ENCODE assay signal across 26 cellular contexts in the genomic region with DNA sequence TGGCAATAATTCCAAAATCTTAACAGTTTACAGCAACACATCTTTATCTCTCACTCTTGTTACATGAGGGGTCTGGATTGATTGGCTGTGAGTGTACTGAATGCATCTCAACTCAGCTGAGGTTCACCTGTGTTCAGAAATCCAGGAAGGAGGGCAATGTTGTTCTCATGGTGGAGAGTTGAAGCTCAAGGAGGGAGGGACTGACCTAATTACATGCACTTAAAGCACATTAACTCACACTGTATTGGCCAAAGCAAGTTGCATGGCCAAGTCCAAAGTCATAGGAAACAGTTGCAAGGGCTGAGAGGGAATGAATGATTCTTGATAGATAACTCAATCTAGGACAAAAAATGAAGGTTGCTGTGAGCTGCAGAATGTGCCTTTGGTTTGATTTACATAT.
"Had no signal": no experiment of that assay in that cellular context is flagged by ENCODE, and none has a peak within 500 bp of the region (broad histone marks: within the 10 kb centered on the region; RNA-seq: fewer than 3 reads in every experiment).

No MANE protein-coding gene starts in this region.

- H3K4me3 ChIP-seq: left ventricle myocardium inferior, lung, neural progenitor cell, psoas muscle, right lobe of liver, smooth muscle cell, tibial nerve had no signal

- H3K4me1 Mint-ChIP-seq: mesothelial cell of epicardium; naive B cell; natural killer cell; nephron progenitor cell; neural progenitor cell; stimulated activated memory B cell treated with anti-CD40 and anti-IgM and Interleukin-4, amounts not matched to agents 10 μg/mL and 1 μg/mL and 100 μg/mL, for 72 hours; stimulated activated naive CD8-positive, alpha-beta T cell treated with anti-CD3 and anti-CD28 coated beads, Interleukin-15, amount 100 ng/mL, for 72 hours had no signal

- H3K4me1 ChIP-seq: neural progenitor cell, parathyroid adenoma, psoas muscle, right lobe of liver had no signal

- H3K27me3 Mint-ChIP-seq: stimulated activated memory B cell treated with anti-CD40 and anti-IgM and Interleukin-4, amounts not matched to agents 10 μg/mL and 1 μg/mL and 100 μg/mL, for 72 hours had no signal

- ATAC-seq: natural killer cell; psoas muscle; right lobe of liver; stimulated activated memory B cell treated with anti-CD40 and anti-IgM and Interleukin-4, amounts not matched to agents 10 μg/mL and 1 μg/mL and 100 μg/mL, for 72 hours; stimulated activated naive CD8-positive, alpha-beta T cell treated with anti-CD3 and anti-CD28 coated beads, Interleukin-15, amount 100 ng/mL, for 72 hours had no signal

- H3K36me3 ChIP-seq: left ventricle myocardium inferior, neural progenitor cell, neutrophil, right lobe of liver, tibial nerve had no signal

- H3K4me2 ChIP-seq: neural progenitor cell, smooth muscle cell had no signal

- H3K36me3 Mint-ChIP-seq: mesothelial cell of epicardium; naive B cell; natural killer cell; stimulated activated memory B cell treated with anti-CD40 and anti-IgM and Interleukin-4, amounts not matched to agents 10 μg/mL and 1 μg/mL and 100 μg/mL, for 72 hours had no signal

- DNase-seq: hypothalamus; islet precursor cell; left ventricle myocardium inferior; mesendoderm; naive B cell; natural killer cell; nephron progenitor cell; occipital lobe; psoas muscle; right lobe of liver; stimulated activated CD4-positive, alpha-beta T cell treated with anti-CD3 and anti-CD28 coated beads, Interleukin-1b, Interleukin-23, amount 100 ng/mL, for 48 hours; stimulated activated CD4-positive, alpha-beta T cell treated with anti-CD3 and anti-CD28 coated beads, Interleukin-2, amount 100 ng/mL, for 48 hours; stimulated activated CD4-positive, alpha-beta T cell treated with anti-CD3 and anti-CD28 coated beads, Interleukin-4, amount 100 ng/mL, for 4 hours; stimulated activated CD8-positive, alpha-beta memory T cell treated with anti-CD3 and anti-CD28 coated beads, Interleukin-4, amount 100 ng/mL, for 48 hours; stimulated activated naive CD4-positive, alpha-beta T cell treated with Interleukin-2 at 50 U/mL for 16 hours; stimulated activated naive CD8-positive, alpha-beta T cell treated with anti-CD3 and anti-CD28 coated beads, Interleukin-15, amount 100 ng/mL, for 72 hours; substantia nigra had no signal

- H3K27ac Mint-ChIP-seq: mesothelial cell of epicardium; naive B cell; natural killer cell; nephron progenitor cell; neural progenitor cell; stimulated activated memory B cell treated with anti-CD40 and anti-IgM and Interleukin-4, amounts not matched to agents 10 μg/mL and 1 μg/mL and 100 μg/mL, for 72 hours; stimulated activated naive CD8-positive, alpha-beta T cell treated with anti-CD3 and anti-CD28 coated beads, Interleukin-15, amount 100 ng/mL, for 72 hours; type B pancreatic cell had no signal

- H2AFZ ChIP-seq: neural progenitor cell, parathyroid adenoma had no signal

- H3K9me3 ChIP-seq: neutrophil, psoas muscle, right lobe of liver, tibial nerve had no signal

- H3K27me3 ChIP-seq: neural progenitor cell, neutrophil, right lobe of liver, tibial nerve had no signal

- H3K4me3 Mint-ChIP-seq: mesothelial cell of epicardium; natural killer cell; nephron progenitor cell; neural progenitor cell; stimulated activated memory B cell treated with anti-CD40 and anti-IgM and Interleukin-4, amounts not matched to agents 10 μg/mL and 1 μg/mL and 100 μg/mL, for 72 hours; stimulated activated naive CD8-positive, alpha-beta T cell treated with anti-CD3 and anti-CD28 coated beads, Interleukin-15, amount 100 ng/mL, for 72 hours; type B pancreatic cell had no signal

- H3K9me3 Mint-ChIP-seq: stimulated activated naive CD8-positive, alpha-beta T cell treated with anti-CD3 and anti-CD28 coated beads, Interleukin-15, amount 100 ng/mL, for 72 hours had no signal

- H3K79me2 ChIP-seq: parathyroid adenoma had no signal

- H3K27ac ChIP-seq: left ventricle myocardium inferior, neural progenitor cell, neutrophil, parathyroid adenoma, psoas muscle, right lobe of liver, tibial nerve had no signal
